In genomic region chr2:190837991-190838390, GRCh38 we compare ENCODE assay signal across 19 cellular contexts. TPM values are rescaled to one million over a fixed set of nuclear protein-coding genes. Genes with fewer than 3 reads are reported as not detected.
DNase-seq lines count a peak whose midpoint lies in the region; ATAC-seq and TF ChIP-seq lines count a peak whose summit lies in the region.
"Had no signal": no experiment of that assay in that cellular context is flagged by ENCODE, and none has a peak within 500 bp of the region (broad histone marks: within the 10 kb centered on the region; RNA-seq: fewer than 3 reads in every experiment).

No MANE protein-coding gene starts in this region.

- DNase-seq in EL (peak; percentile 61), RPMI7951 (ENCODE audit: low read depth) (peak; percentile 52), chondrocyte (ENCODE audit: low spot score) (no peak), myocyte (ENCODE audit: low read depth) (peak; percentile 30), islet precursor cell (no peak), NCI-H146 treated with DMSO at 0.1 percent for 48 hours (lab: John Stamatoyannopoulos, UW; ENCODE audit: unreplicated experiment) (no peak), superior temporal gyrus (ENCODE audit: extremely low spot score) (no peak)
- DNase-seq: activated B cell treated with CpG ODN at 0.5 μM for 24 hours; AML-193; central memory CD4-positive, alpha-beta T cell; effector memory CD4-positive, alpha-beta T cell; NCI-H69; nucleus accumbens; stimulated activated CD4-positive, alpha-beta T cell treated with anti-CD3 and anti-CD28 coated beads, Interleukin-2, amount 100 ng/mL, for 48 hours had no signal

- peak overlapping the region; percentile 87 for H3K27ac Mint-ChIP-seq in chondrocyte (ENCODE audit: unreplicated experiment)
- H3K27ac Mint-ChIP-seq: activated B cell treated with CpG ODN at 0.5 μM for 24 hours; activated T-helper 1 cell treated with anti-CD3 and anti-CD28 coated beads, Interleukin-12 subunit alpha, Interleukin-12 subunit beta, Interleukin-2, Interleukin-4 antibody, amounts not matched to agents 30 ng/mL and 10 ng/mL and 1 ng/mL, durations not matched to agents 14 hours and 24 hours and 36 hours; IgD-negative memory B cell; T-helper 1 cell treated with Interleukin-12 subunit alpha and Interleukin-12 subunit beta and Interleukin-4 antibody, amounts not matched to agents 30 μg/mL and 1 μg/mL, for 36 hours had no signal

- H3K36me3 Mint-ChIP-seq in chondrocyte (ENCODE audit: low read depth): no peaks in the 10 kb centered on the region

- no peak for ATAC-seq in HG02884 (IDR thresholded peaks at IDR 0.05; ENCODE audit: unreplicated experiment)
- ATAC-seq: sciatic nerve had no signal

- peaks cover 85% of the 10 kb centered on the region for H3K4me1 Mint-ChIP-seq in chondrocyte (ENCODE audit: low read depth)
- H3K4me1 Mint-ChIP-seq: activated B cell treated with CpG ODN at 0.5 μM for 24 hours, IgD-negative memory B cell had no signal

- no peaks in the 10 kb centered on the region for H3K9me3 Mint-ChIP-seq in chondrocyte (ENCODE audit: low read depth)
- H3K9me3 Mint-ChIP-seq: activated B cell treated with CpG ODN at 0.5 μM for 24 hours; activated T-helper 1 cell treated with anti-CD3 and anti-CD28 coated beads, Interleukin-12 subunit alpha, Interleukin-12 subunit beta, Interleukin-2, Interleukin-4 antibody, amounts not matched to agents 30 ng/mL and 10 ng/mL and 1 ng/mL, durations not matched to agents 14 hours and 24 hours and 36 hours; IgD-negative memory B cell; T-helper 1 cell treated with Interleukin-12 subunit alpha and Interleukin-12 subunit beta and Interleukin-4 antibody, amounts not matched to agents 30 μg/mL and 1 μg/mL, for 36 hours had no signal

- TF ChIP-seq CTCF in chondrocyte (IDR thresholded peaks at IDR 0.05): no peak

- no peak overlapping the region for H3K4me3 Mint-ChIP-seq in chondrocyte (ENCODE audit: unreplicated experiment)
- H3K4me3 Mint-ChIP-seq: activated B cell treated with CpG ODN at 0.5 μM for 24 hours; activated T-helper 1 cell treated with anti-CD3 and anti-CD28 coated beads, Interleukin-12 subunit alpha, Interleukin-12 subunit beta, Interleukin-2, Interleukin-4 antibody, amounts not matched to agents 30 ng/mL and 10 ng/mL and 1 ng/mL, durations not matched to agents 14 hours and 24 hours and 36 hours; IgD-negative memory B cell; T-helper 1 cell treated with Interleukin-12 subunit alpha and Interleukin-12 subunit beta and Interleukin-4 antibody, amounts not matched to agents 30 μg/mL and 1 μg/mL, for 36 hours had no signal

- no peaks in the 10 kb centered on the region for H3K27me3 Mint-ChIP-seq in chondrocyte (ENCODE audit: low read depth)
- H3K27me3 Mint-ChIP-seq: activated B cell treated with CpG ODN at 0.5 μM for 24 hours, IgD-negative memory B cell had no signal

RNA-seq across cellular contexts. Expression of gene GLS, which starts 42.6 kb away (rescaled TPM):
- 108 and 128 TPM in 2 replicates for total RNA-seq in RPMI7951 (2014; rRNA removed; shearing (Covaris generic))
- total RNA-seq in chondrocyte: 234 to 330 TPM (median 245 TPM) in 3 replicates
- 229 and 252 TPM in 2 replicates for total RNA-seq in myocyte
- polyA plus RNA-seq in myocyte (2012): 210 TPM

Comparison
In these comparisons a context has a peak if more than half of its experiments do, and no peak if none do; other contexts are left out.
1. DNase-seq: peak in EL (single experiment), RPMI7951 (single experiment) and myocyte (single experiment); none in chondrocyte (single experiment), islet precursor cell (single experiment), NCI-H146 treated with DMSO at 0.1 percent for 48 hours (single experiment) and superior temporal gyrus (single experiment).